In genomic region chr10:35091994-35092393, GRCh38 we compare ENCODE assay signal across 11 cellular contexts.
DNase-seq lines count a peak whose midpoint lies in the region; ATAC-seq and TF ChIP-seq lines count a peak whose summit lies in the region.
"Had no signal": no experiment of that assay in that cellular context is flagged by ENCODE, and none has a peak within 500 bp of the region (broad histone marks: within the 10 kb centered on the region; RNA-seq: fewer than 3 reads in every experiment).

No MANE protein-coding gene starts in this region.

- H3K27me3 Mint-ChIP-seq in nephron (ENCODE audit: low read depth) = peaks cover 10% of the 10 kb centered on the region
- H3K27me3 Mint-ChIP-seq in stimulated activated naive B cell treated with anti-CD40 and anti-IgM and Interleukin-4, amounts not matched to agents 10 μg/mL and 1 μg/mL and 100 μg/mL, for 72 hours = peaks cover 6 to 11% of the 10 kb centered on the region in 2 donors

- no peak for ATAC-seq in stimulated activated naive B cell treated with anti-CD40 and anti-IgM and Interleukin-4, amounts not matched to agents 10 μg/mL and 1 μg/mL and 100 μg/mL, for 72 hours (replicated peaks)
- ATAC-seq in HG03108 (IDR thresholded peaks at IDR 0.05; ENCODE audit: unreplicated experiment) (no peak), HG02981 (IDR thresholded peaks at IDR 0.05; ENCODE audit: unreplicated experiment) (no peak)

- H3K9me3 Mint-ChIP-seq in nephron = no peaks in the 10 kb centered on the region
- peaks cover 0 to 3% of the 10 kb centered on the region in 2 donors for H3K9me3 Mint-ChIP-seq in stimulated activated naive B cell treated with anti-CD40 and anti-IgM and Interleukin-4, amounts not matched to agents 10 μg/mL and 1 μg/mL and 100 μg/mL, for 72 hours
- H3K9me3 Mint-ChIP-seq: CD4-positive, alpha-beta T cell had no signal

- H4K20me1 ChIP-seq in SU-DHL-6 (ENCODE audit: low read depth, low read length) = no peaks in the 10 kb centered on the region

- POLR2A ChIA-PET in HEK293 (lab: Yijun Ruan, JAX) = no interaction called here

- peaks cover 12% of the 10 kb centered on the region for H3K36me3 Mint-ChIP-seq in nephron (ENCODE audit: low read depth)
- H3K36me3 Mint-ChIP-seq in stimulated activated naive B cell treated with anti-CD40 and anti-IgM and Interleukin-4, amounts not matched to agents 10 μg/mL and 1 μg/mL and 100 μg/mL, for 72 hours = peaks cover 4 to 9% of the 10 kb centered on the region in 2 donors

- H3K27ac ChIP-seq in HEK293 (ENCODE audit: extremely low read depth, low read depth, low read length) = no peak overlapping the region
- H3K27ac ChIP-seq in SU-DHL-6 (ENCODE audit: low read depth, low read length) = no peak overlapping the region

- DNase-seq in stimulated activated naive B cell treated with anti-CD40 and anti-IgM and Interleukin-4, amounts not matched to agents 10 μg/mL and 1 μg/mL and 100 μg/mL, for 72 hours = no peak
- DNase-seq in SW 1271 (lab: John Stamatoyannopoulos, UW) = no peak
- DNase-seq: C1 segment of cervical spinal cord; Calu3; CD4-positive, alpha-beta T cell; DMS 273 treated with DMSO at 0.1 percent for 48 hours had no signal

- H3K79me2 ChIP-seq in SU-DHL-6 (ENCODE audit: insufficient read depth, low read length) = peaks cover 32% of the 10 kb centered on the region

- peaks cover 0 to 7% of the 10 kb centered on the region in 2 experiments; a peak in 2 of 3 replicates for H3K36me3 ChIP-seq in HEK293 (ENCODE audit: control insufficient read depth in 2 of 2, insufficient read depth in 1 of 2, low read length in 2 of 2)
- no peaks in the 10 kb centered on the region for H3K36me3 ChIP-seq in SU-DHL-6 (ENCODE audit: low read length)

- no peaks in the 10 kb centered on the region for H3K27me3 ChIP-seq in SU-DHL-6 (ENCODE audit: low read length)

- peak overlapping the region; percentile 76 for H2AFZ ChIP-seq in SU-DHL-6 (ENCODE audit: low read depth, low read length, severe bottlenecking)

- H3K4me1 ChIP-seq in HEK293 (ENCODE audit: control insufficient read depth, insufficient read depth, low read length) = peaks cover 6% of the 10 kb centered on the region; the same call in 1 of the 2 replicates

- CTCF ChIA-PET in HEK293 (lab: Yijun Ruan, JAX) = no interaction called here

- H3K9me3 ChIP-seq in HEK293 (ENCODE audit: control insufficient read depth, insufficient read depth, low read depth, low read length) (no peaks in the 10 kb centered on the region), SU-DHL-6 (ENCODE audit: insufficient read depth, low read length) (peaks cover 6% of the 10 kb centered on the region; the same call in 1 of the 2 replicates)

- no peak overlapping the region for H3K27ac Mint-ChIP-seq in nephron
- H3K27ac Mint-ChIP-seq in stimulated activated naive B cell treated with anti-CD40 and anti-IgM and Interleukin-4, amounts not matched to agents 10 μg/mL and 1 μg/mL and 100 μg/mL, for 72 hours = peak overlapping the region; percentile 56

- no peaks in the 10 kb centered on the region for H3F3A ChIP-seq in SU-DHL-6 (ENCODE audit: insufficient read depth)

- H3K4me2 ChIP-seq in SU-DHL-6 (ENCODE audit: low read depth, low read length, poor library complexity, severe bottlenecking) = no peak overlapping the region

- peak overlapping the region in 2 of 3 experiments; percentile 25 to 35 for H3K4me3 Mint-ChIP-seq in nephron
- H3K4me3 Mint-ChIP-seq in stimulated activated naive B cell treated with anti-CD40 and anti-IgM and Interleukin-4, amounts not matched to agents 10 μg/mL and 1 μg/mL and 100 μg/mL, for 72 hours = no peak overlapping the region

- H3K9me2 ChIP-seq in SU-DHL-6 (replicated peaks; ENCODE audit: insufficient read depth, low read length) = no peaks in the 10 kb centered on the region

- H3K4me1 Mint-ChIP-seq in nephron = peaks cover 32% of the 10 kb centered on the region
- H3K4me1 Mint-ChIP-seq in stimulated activated naive B cell treated with anti-CD40 and anti-IgM and Interleukin-4, amounts not matched to agents 10 μg/mL and 1 μg/mL and 100 μg/mL, for 72 hours = peaks cover 17 to 33% of the 10 kb centered on the region in 2 donors

- no peak for TF ChIP-seq CTCF in HEK293 (tag by site-specific recombination; IDR thresholded peaks at IDR 0.05)
- TF ChIP-seq CTCF in SU-DHL-6 (IDR thresholded peaks at IDR 0.05; ENCODE audit: insufficient read depth, low read length, poor library complexity, severe bottlenecking) = no peak
- TF ChIP-seq CTCF in nephron (IDR thresholded peaks at IDR 0.05; ENCODE audit: unreplicated experiment in 3 of 3) = no peak

- H3K9ac ChIP-seq in SU-DHL-6 (ENCODE audit: low read length) = no peak overlapping the region

- H3K4me3 ChIP-seq in HEK293 (ENCODE audit: low read depth, low read length) (no peak overlapping the region), SU-DHL-6 (ENCODE audit: insufficient read depth, low read length, poor library complexity, severe bottlenecking) (no peak overlapping the region)

TF ChIP-seq in HEK293, 187 proteins besides CTCF, POLR2A, EP300 and RAD21:
- TF ChIP-seq ZNF121 (tag by site-specific recombination; IDR thresholded peaks at IDR 0.05) = peak; percentile 62
- no peak for TF ChIP-seq ZNF776 (tag by site-specific recombination; IDR thresholded peaks at IDR 0.05; ENCODE audit: borderline replicate concordance)

Comparison
In these comparisons a context has a peak if more than half of its experiments do, and no peak if none do; other contexts are left out.
1. H3K4me3 Mint-ChIP-seq: peak in nephron (2 of 3); none in stimulated activated naive B cell treated with anti-CD40 and anti-IgM and Interleukin-4, amounts not matched to agents 10 μg/mL and 1 μg/mL and 100 μg/mL, for 72 hours (0 of 2).